ENCODE assay signal across 2 cellular contexts in genomic region chr1:67273591-67273990, GRCh38.
A peak's percentile ranks its signal among the peaks of the same experiment; 100 is the strongest.
TF ChIP-seq lines count a peak whose summit lies in the region.

No MANE protein-coding gene starts in this region.

TF ChIP-seq in IMR-90, 13 proteins besides CTCF, POLR2A, EP300 and RAD21:
- TF ChIP-seq CEBPB (IDR thresholded peaks at IDR 0.05; ENCODE audit: low read depth, low read length) (0 out of 2 replicates have a peak, but pooled peaks have one; percentile 5), MAFK (IDR thresholded peaks at IDR 0.05; ENCODE audit: low read depth, low read length) (no peak), FOS (IDR thresholded peaks at IDR 0.05; ENCODE audit: low read depth, low read length) (no peak)

TF ChIP-seq in K562, 482 proteins besides CTCF, POLR2A, EP300 and RAD21:
- no peak for TF ChIP-seq HMG20A (CRISPR knock-in tag; conservative IDR thresholded peaks at IDR 0.05)
- TF ChIP-seq CEBPB (tag; IDR thresholded peaks at IDR 0.05): peak; percentile 46
